8 cellular contexts compared by ENCODE assay signal in genomic region chr19:5954293-5954692, GRCh38. TPM values are rescaled to one million over a fixed set of nuclear protein-coding genes. Genes with fewer than 3 reads are reported as not detected.
DNase-seq lines count a peak whose midpoint lies in the region; ATAC-seq, FAIRE-seq and TF ChIP-seq lines count a peak whose summit lies in the region.

No MANE protein-coding gene starts in this region.

- POLR2A ChIA-PET in K562 (lab: Yijun Ruan, JAX): interaction anchor here (1.1 to 4.7 kb wide), 2 partner anchors 14 to 50 kb away, joined by 3 to 41 read pairs; no protein-coding TSS in a partner anchor

- H3K9me1 ChIP-seq in K562 (ENCODE audit: control insufficient read depth, insufficient read depth, low read length): peaks cover 4% of the 10 kb centered on the region

- TF ChIP-seq EP300 in K562 (IDR thresholded peaks at IDR 0.05; ENCODE audit: low read length): no peak

- no peak for TF ChIP-seq RAD21 in K562 (CRISPR knock-in tag; conservative IDR thresholded peaks at IDR 0.05 in 1 of 2, IDR thresholded peaks at IDR 0.05 in 1 of 2)

- peaks cover 21 to 100% (median 84%) of the 10 kb centered on the region in 12 donors for H3K4me1 ChIP-seq in heart left ventricle
- peaks cover 46% of the 10 kb centered on the region in 2 experiments for H3K4me1 ChIP-seq in K562 (replicated peaks in 1 of 2; ENCODE audit: control insufficient read depth in 2 of 2, insufficient read depth in 2 of 2, low read length in 2 of 2)
- peaks cover 45 to 59% of the 10 kb centered on the region in 2 donors for H3K4me1 ChIP-seq in mucosa of rectum (ENCODE audit: control insufficient read depth in 2 of 2, insufficient read depth in 2 of 2, low read length in 2 of 2)
- H3K4me1 ChIP-seq in upper lobe of right lung: peaks cover 64% of the 10 kb centered on the region
- peaks cover 33% of the 10 kb centered on the region for H3K4me1 ChIP-seq in testis

- H3K27ac ChIP-seq in heart left ventricle (peak overlapping the region in 11 of 12 donors; percentile 62 to 85 (median 69)), K562 (ENCODE audit: extremely low read depth, low read depth, low read length) (peak overlapping the region; percentile 70), mucosa of rectum (ENCODE audit: low read depth in 2 of 2, low read length in 2 of 2) (peak overlapping the region; percentile 58 to 61), upper lobe of right lung (peak overlapping the region; percentile 52), testis (no peak overlapping the region)

- intact Hi-C loops in heart left ventricle (cut with DNase I) (loop anchor here in 1 of 10 donors (1.0 kb wide), 1 partner anchor 50 kb away; the partner anchor contains the start of gene VMAC), left cardiac atrium (cut with DNase I) (loop anchor here in 1 of 2 donors (5.0 kb wide), 1 partner anchor 42 kb away; the partner anchor contains the start of gene CAPS), K562 (cut with micrococcal nuclease) (no loop called here), upper lobe of right lung (cut with DNase I) (no loop called here), testis (cut with DNase I; ENCODE audit: low total_unique reads) (no loop called here)

- peak overlapping the region; percentile 65 to 91 for H3K9ac ChIP-seq in K562 (ENCODE audit: insufficient read depth in 1 of 2, low read depth in 2 of 2, low read length in 2 of 2)
- peak overlapping the region in 1 of 2 donors; percentile 10 for H3K9ac ChIP-seq in mucosa of rectum (ENCODE audit: low read depth in 1 of 2, low read length in 2 of 2)

- H3K36me3 ChIP-seq in heart left ventricle (peaks cover 0 to 20% (median 0%) of the 10 kb centered on the region in 9 donors), K562 (ENCODE audit: control insufficient read depth, insufficient read depth, low read length) (peaks cover 45% of the 10 kb centered on the region), mucosa of rectum (ENCODE audit: control insufficient read depth in 2 of 2, insufficient read depth in 2 of 2, low read length in 2 of 2) (peaks cover 3 to 14% of the 10 kb centered on the region in 2 donors), upper lobe of right lung (peaks cover 5% of the 10 kb centered on the region), testis (ENCODE audit: low read depth, missing control alignments) (no peaks in the 10 kb centered on the region)

- WGBS in heart left ventricle, 4 donors: 36 to 44% (median 39%) methylated on average over 6 of the region's 6 CpGs
- WGBS in K562 (ENCODE audit: insufficient coverage, low coverage, missing lambda C conversion rate): 25% methylated on average over 6 of the region's 6 CpGs
- 66 to 67% methylated on average over 6 of the region's 6 CpGs for WGBS in testis, 2 donors

- in situ Hi-C loops in K562 (cut with MboI): no loop called here

- CTCF ChIA-PET in K562 (lab: Yijun Ruan, JAX; ENCODE audit: low intra/inter-chr PET ratio): no interaction called here

- peaks cover 99% of the 10 kb centered on the region for H3K79me2 ChIP-seq in K562 (ENCODE audit: control insufficient read depth, insufficient read depth, low read length)

- peak overlapping the region; percentile 3; the same call in 1 of the 2 replicates for H2AFZ ChIP-seq in K562 (ENCODE audit: low read depth, low read length)

- DNase-seq in heart left ventricle (no peak), left cardiac atrium (no peak), K562 (ENCODE audit: extremely low read depth in 1 of 4, low spot score in 3 of 4) (no peak), upper lobe of right lung (no peak), testis (no peak)

- no peak for FAIRE-seq in K562 (lab: Jason Lieb, UNC)

- H3K27me3 ChIP-seq in heart left ventricle (no peaks in the 10 kb centered on the region), K562 (ENCODE audit: control insufficient read depth in 2 of 2, insufficient read depth in 2 of 2, low read length in 2 of 2) (no peaks in the 10 kb centered on the region), mucosa of rectum (ENCODE audit: control insufficient read depth in 2 of 2, insufficient read depth in 2 of 2, low read length in 2 of 2) (no peaks in the 10 kb centered on the region), upper lobe of right lung (no peaks in the 10 kb centered on the region), testis (no peaks in the 10 kb centered on the region)

- BruUV-seq in K562 (replicated peaks; lab: Mats Ljungman, UMichigan): no TSS peak

- peaks cover 29% of the 10 kb centered on the region; the same call in 1 of the 2 replicates for H4K20me1 ChIP-seq in K562 (replicated peaks; ENCODE audit: control insufficient read depth, insufficient read depth, low read length)

- no peak for TF ChIP-seq POLR2A in heart left ventricle (IDR thresholded peaks at IDR 0.05)
- no peak for TF ChIP-seq POLR2A in K562 (conservative IDR thresholded peaks at IDR 0.05)
- no peak for TF ChIP-seq POLR2A in testis (IDR thresholded peaks at IDR 0.05)

- peak overlapping the region; percentile 71 for H3K4me2 ChIP-seq in K562 (ENCODE audit: insufficient read depth, low read length)

- no peaks in the 10 kb centered on the region for H3K9me3 ChIP-seq in heart left ventricle
- H3K9me3 ChIP-seq in K562 (replicated peaks; ENCODE audit: control insufficient read depth, insufficient read depth, low read depth, low read length): no peaks in the 10 kb centered on the region
- H3K9me3 ChIP-seq in mucosa of rectum (ENCODE audit: control insufficient read depth in 2 of 2, low read length in 2 of 2): no peaks in the 10 kb centered on the region
- H3K9me3 ChIP-seq in upper lobe of right lung: no peaks in the 10 kb centered on the region
- H3K9me3 ChIP-seq in testis: no peaks in the 10 kb centered on the region

- H3K4me3 ChIP-seq in heart left ventricle (peak overlapping the region in 1 of 12 donors; percentile 30), K562 (no peak overlapping the region; the same call in 1 of the 2 replicates), mucosa of rectum (ENCODE audit: low read length in 2 of 2) (peak overlapping the region; percentile 20 to 38), upper lobe of right lung (no peak overlapping the region), testis (no peak overlapping the region)

- no peak for ATAC-seq in heart left ventricle
- ATAC-seq in left cardiac atrium: no peak
- peak; percentile 5; the same call in 2 of the 3 replicates for ATAC-seq in K562
- no peak for ATAC-seq in upper lobe of right lung
- ATAC-seq in HG02678 (IDR thresholded peaks at IDR 0.05; ENCODE audit: unreplicated experiment): no peak
- ATAC-seq in HG03460 (IDR thresholded peaks at IDR 0.05; ENCODE audit: unreplicated experiment): no peak

- TF ChIP-seq CTCF in heart left ventricle (IDR thresholded peaks at IDR 0.05) (no peak), K562 (IDR thresholded peaks at IDR 0.05 in 2 of 3, conservative IDR thresholded peaks at IDR 0.05 in 1 of 3; ENCODE audit: insufficient read depth in 2 of 3, low read depth in 1 of 3, low read length in 3 of 3) (no peak), upper lobe of right lung (IDR thresholded peaks at IDR 0.05) (no peak), testis (IDR thresholded peaks at IDR 0.05) (no peak)

RNA-seq across cellular contexts. Expression of gene RANBP3, which starts 23.6 kb away (rescaled TPM):
- total RNA-seq in heart left ventricle (10 to 100 TPM; 48.9 to 80.7 (median 58.0) TPM), left cardiac atrium (10 to 100 TPM; 44.7 to 52.7 TPM), K562 (2014; rRNA removed) (63.2 and 82.2 TPM in 2 replicates), K562 (2014; rRNA removed; fragmentation: Illumina TruSeq; extraction: Trizol) (42.0 and 48.5 TPM in 2 replicates), K562 (2015; rRNA removed; fragmentation: Illumina TruSeq; extraction: Trizol) (54.4 and 66.7 TPM in 2 replicates), K562 (2021) (63.1 and 70.3 TPM in 2 replicates), upper lobe of right lung (65.5 TPM), testis (100 to 1,000 TPM; 145 to 148 TPM)
- polyA plus RNA-seq in heart left ventricle (10 to 100 TPM; 29.4 to 59.7 TPM), K562 (2011; rRNA removed) (46.6 and 57.6 TPM in 2 replicates), K562 (2014; fragmentation: Illumina TruSeq; extraction: Trizol) (68.9 and 81.9 TPM in 2 replicates), K562 (2014; fragmentation: Nextera tagmentation; extraction: Ambion mirVana) (1 to 10 TPM in 1 of 2 experiments, under 1 TPM in 1; 0.90 to 1.8 TPM), K562 (2014; rRNA removed) (84.7 and 95.1 TPM in 2 replicates), testis (ENCODE audit: insufficient read depth, low read depth, low replicate concordance) (142 TPM)
- total RNA-seq in K562 (2011; cell fraction: chromatin; rRNA removed; ENCODE audit: low replicate concordance): 101 and 160 TPM in 2 replicates
- 112 and 117 TPM in 2 replicates for total RNA-seq in K562 (2011; cell fraction: nucleolus; rRNA removed)
- 92.0 and 98.2 TPM in 2 replicates for total RNA-seq in K562 (2011; cell fraction: nucleoplasm; rRNA removed)
- polyA plus RNA-seq in K562 (2011; cell fraction: cytosol; rRNA removed): 70.4 and 122 TPM in 2 replicates
- 84.9 and 193 TPM in 2 replicates for polyA plus RNA-seq in K562 (2011; cell fraction: nucleus; rRNA removed)
- 65.4 and 79.1 TPM in 2 replicates for polyA plus RNA-seq in K562 (2012)
- 29.0 and 45.3 TPM in 2 replicates for polyA minus RNA-seq in K562 (2011; rRNA and poly(A)+ RNA removed)
- 53.6 and 66.7 TPM in 2 replicates for polyA minus RNA-seq in K562 (2011; cell fraction: cytosol; rRNA and poly(A)+ RNA removed)
- polyA minus RNA-seq in K562 (2011; cell fraction: nucleus; rRNA and poly(A)+ RNA removed): 32.7 and 38.9 TPM in 2 replicates

RNA-seq across cellular contexts. Expression of gene CAPS, which starts 40.2 kb away (rescaled TPM):
- total RNA-seq in heart left ventricle (1 to 10 TPM; 1.2 to 6.2 (median 3.3) TPM), left cardiac atrium (1 to 10 TPM; 6.6 to 6.9 TPM), K562 (2014; rRNA removed) (2.4 and 4.0 TPM in 2 replicates), K562 (2014; rRNA removed; fragmentation: Illumina TruSeq; extraction: Trizol) (0.61 and 0.62 TPM in 2 replicates), K562 (2015; rRNA removed; fragmentation: Illumina TruSeq; extraction: Trizol) (0.91 and 1.7 TPM in 2 replicates), K562 (2021) (1.7 and 2.2 TPM in 2 replicates), upper lobe of right lung (12.5 TPM), testis (10 to 100 TPM in 1 of 2 donors, 1 to 10 TPM in 1; 9.4 to 13.9 TPM)
- polyA plus RNA-seq in heart left ventricle (1 to 10 TPM; 2.4 to 4.8 TPM), K562 (2011; rRNA removed) (1.0 and 2.4 TPM in 2 replicates), K562 (2014; fragmentation: Illumina TruSeq; extraction: Trizol) (0.59 and 1.0 TPM in 2 replicates), K562 (2014; fragmentation: Nextera tagmentation; extraction: Ambion mirVana) (under 1 TPM; 0.15 TPM), K562 (2014; rRNA removed) (2.7 and 3.1 TPM in 2 replicates), testis (ENCODE audit: insufficient read depth, low read depth, low replicate concordance) (20.9 TPM)
- total RNA-seq in K562 (2011; cell fraction: chromatin; rRNA removed; ENCODE audit: low replicate concordance): 3.5 and 9.3 TPM in 2 replicates
- 6.8 and 8.0 TPM in 2 replicates for total RNA-seq in K562 (2011; cell fraction: nucleolus; rRNA removed)
- total RNA-seq in K562 (2011; cell fraction: nucleoplasm; rRNA removed): 3.4 and 3.8 TPM in 2 replicates
- 2.7 and 2.8 TPM in 2 replicates for polyA plus RNA-seq in K562 (2011; cell fraction: cytosol; rRNA removed)
- polyA plus RNA-seq in K562 (2011; cell fraction: nucleus; rRNA removed): 5.7 and 7.4 TPM in 2 replicates
- polyA plus RNA-seq in K562 (2012): 1.5 and 4.5 TPM in 2 replicates
- 0.42 and 0.54 TPM in 2 replicates for polyA minus RNA-seq in K562 (2011; rRNA and poly(A)+ RNA removed)
- 1.1 and 1.4 TPM in 2 replicates for polyA minus RNA-seq in K562 (2011; cell fraction: cytosol; rRNA and poly(A)+ RNA removed)
- polyA minus RNA-seq in K562 (2011; cell fraction: nucleus; rRNA and poly(A)+ RNA removed): 1.00 and 1.8 TPM in 2 replicates

RNA-seq across cellular contexts. Expression of gene VMAC, which starts 49.6 kb away (rescaled TPM):
- total RNA-seq in heart left ventricle (1 to 10 TPM; 1.7 to 3.9 (median 2.3) TPM), left cardiac atrium (1 to 10 TPM; 1.9 to 3.3 TPM), K562 (2014; rRNA removed) (1.9 and 3.1 TPM in 2 replicates), K562 (2014; rRNA removed; fragmentation: Illumina TruSeq; extraction: Trizol) (0.89 and 1.1 TPM in 2 replicates), K562 (2015; rRNA removed; fragmentation: Illumina TruSeq; extraction: Trizol) (0.76 and 1.1 TPM in 2 replicates), K562 (2021) (2.1 and 2.3 TPM in 2 replicates), upper lobe of right lung (6.8 TPM), testis (1 to 10 TPM; 7.4 to 7.7 TPM)
- polyA plus RNA-seq in heart left ventricle (1 to 10 TPM; 1.3 to 3.8 TPM), K562 (2011; rRNA removed) (1.0 and 1.9 TPM in 2 replicates), K562 (2014; fragmentation: Illumina TruSeq; extraction: Trizol) (0.86 and 1.3 TPM in 2 replicates), K562 (2014; fragmentation: Nextera tagmentation; extraction: Ambion mirVana) (under 1 TPM; 0.03 to 0.06 TPM), K562 (2014; rRNA removed) (1.9 and 3.4 TPM in 2 replicates), testis (ENCODE audit: insufficient read depth, low read depth, low replicate concordance) (3.4 TPM)
- total RNA-seq in K562 (2011; cell fraction: chromatin; rRNA removed; ENCODE audit: low replicate concordance): 3.3 and 9.9 TPM in 2 replicates
- 7.8 and 8.7 TPM in 2 replicates for total RNA-seq in K562 (2011; cell fraction: nucleolus; rRNA removed)
- 5.2 and 5.6 TPM in 2 replicates for total RNA-seq in K562 (2011; cell fraction: nucleoplasm; rRNA removed)
- 2.2 and 2.7 TPM in 2 replicates for polyA plus RNA-seq in K562 (2011; cell fraction: cytosol; rRNA removed)
- 4.0 and 5.0 TPM in 2 replicates for polyA plus RNA-seq in K562 (2011; cell fraction: nucleus; rRNA removed)
- 1.1 and 2.2 TPM in 2 replicates for polyA plus RNA-seq in K562 (2012)
- polyA minus RNA-seq in K562 (2011; rRNA and poly(A)+ RNA removed): 0.77 and 0.84 TPM in 2 replicates
- polyA minus RNA-seq in K562 (2011; cell fraction: cytosol; rRNA and poly(A)+ RNA removed): 0.57 and 0.73 TPM in 2 replicates
- 1.3 and 1.8 TPM in 2 replicates for polyA minus RNA-seq in K562 (2011; cell fraction: nucleus; rRNA and poly(A)+ RNA removed)

RNA-seq across cellular contexts. Expression of gene NDUFA11, which starts 50.7 kb away (rescaled TPM):
- total RNA-seq in heart left ventricle: 100 to 1,000 TPM; 388 to 533 (median 476) TPM
- polyA plus RNA-seq in heart left ventricle: 100 to 1,000 TPM; 791 to 945 TPM
- 100 to 1,000 TPM; 503 to 537 TPM for total RNA-seq in left cardiac atrium
- 29.3 and 88.6 TPM in 2 replicates for total RNA-seq in K562 (2011; cell fraction: chromatin; rRNA removed; ENCODE audit: low replicate concordance)
- 66.7 and 67.1 TPM in 2 replicates for total RNA-seq in K562 (2011; cell fraction: nucleolus; rRNA removed)
- 50.4 and 52.5 TPM in 2 replicates for total RNA-seq in K562 (2011; cell fraction: nucleoplasm; rRNA removed)
- total RNA-seq in K562 (2014; rRNA removed): 367 and 490 TPM in 2 replicates
- 42.7 and 63.3 TPM in 2 replicates for total RNA-seq in K562 (2014; rRNA removed; fragmentation: Illumina TruSeq; extraction: Trizol)
- total RNA-seq in K562 (2015; rRNA removed; fragmentation: Illumina TruSeq; extraction: Trizol): 268 and 274 TPM in 2 replicates
- 335 and 348 TPM in 2 replicates for total RNA-seq in K562 (2021)
- 84.9 and 133 TPM in 2 replicates for polyA plus RNA-seq in K562 (2011; rRNA removed)
- polyA plus RNA-seq in K562 (2011; cell fraction: cytosol; rRNA removed): 461 and 1,752 TPM in 2 replicates
- polyA plus RNA-seq in K562 (2011; cell fraction: nucleus; rRNA removed): 140 and 189 TPM in 2 replicates
- polyA plus RNA-seq in K562 (2012): 302 and 461 TPM in 2 replicates
- polyA plus RNA-seq in K562 (2014; fragmentation: Illumina TruSeq; extraction: Trizol): 307 and 475 TPM in 2 replicates
- polyA plus RNA-seq in K562 (2014; fragmentation: Nextera tagmentation; extraction: Ambion mirVana): 100 to 1,000 TPM; 212 to 249 TPM
- 321 and 486 TPM in 2 replicates for polyA plus RNA-seq in K562 (2014; rRNA removed)
- 9.3 and 16.9 TPM in 2 replicates for polyA minus RNA-seq in K562 (2011; rRNA and poly(A)+ RNA removed)
- polyA minus RNA-seq in K562 (2011; cell fraction: cytosol; rRNA and poly(A)+ RNA removed): 41.1 and 45.0 TPM in 2 replicates
- 13.3 and 13.9 TPM in 2 replicates for polyA minus RNA-seq in K562 (2011; cell fraction: nucleus; rRNA and poly(A)+ RNA removed)
- total RNA-seq in upper lobe of right lung: 134 TPM
- total RNA-seq in testis: 100 to 1,000 TPM; 167 to 194 TPM
- 170 TPM for polyA plus RNA-seq in testis (ENCODE audit: insufficient read depth, low read depth, low replicate concordance)

Comparison
In these comparisons a context has a peak if more than half of its experiments do, and no peak if none do; other contexts are left out.
1. H3K27ac ChIP-seq: peak in heart left ventricle (11 of 12), K562 (single experiment), mucosa of rectum (2 of 2) and upper lobe of right lung (single experiment); none in testis (0 of 2).
2. H3K4me3 ChIP-seq: peak in mucosa of rectum (2 of 2); none in K562 (single experiment), upper lobe of right lung (single experiment) and testis (0 of 2).